6 cellular contexts compared by ENCODE assay signal in genomic region chr9:133477992-133478850, GRCh38. TPM values are rescaled to one million over a fixed set of nuclear protein-coding genes. Genes with fewer than 3 reads are reported as not detected.
DNase-seq lines count a peak whose midpoint lies in the region; ATAC-seq and TF ChIP-seq lines count a peak whose summit lies in the region.

No MANE protein-coding gene starts in this region.

- TF ChIP-seq CTCF in coronary artery (IDR thresholded peaks at IDR 0.05) = no peak
- TF ChIP-seq CTCF in omental fat pad (IDR thresholded peaks at IDR 0.05) = no peak

- intact Hi-C loops in Right ventricle myocardium inferior (cut with DNase I) = loop anchor here (2.0 to 10.0 kb wide), 3 partner anchors 17 to 443 kb away; partner anchors contain the start of genes GTF3C5 and REXO4
- intact Hi-C loops in cardiac septum (cut with DNase I) = loop anchor here (5.0 to 10.0 kb wide), 2 partner anchors 56 to 443 kb away; partner anchors contain the start of genes ADAMTS13 and GTF3C5

- peaks cover under 1% of the 10 kb centered on the region for H3K27me3 Mint-ChIP-seq in IgD-negative memory B cell

- H3K36me3 Mint-ChIP-seq in IgD-negative memory B cell = peaks cover 3% of the 10 kb centered on the region

- peaks cover 16 to 26% (median 24%) of the 10 kb centered on the region in 3 donors for H3K4me1 Mint-ChIP-seq in IgD-negative memory B cell

- H3K9me3 Mint-ChIP-seq in IgD-negative memory B cell = no peaks in the 10 kb centered on the region

- peak overlapping the region; percentile 17 to 74 for H3K27ac ChIP-seq in coronary artery

- H3K4me3 Mint-ChIP-seq in IgD-negative memory B cell = peak overlapping the region; percentile 88 to 97 (median 92)

- peak; percentile 21 for ATAC-seq in Right ventricle myocardium inferior
- ATAC-seq in omental fat pad (ENCODE audit: low FRiP score) = peak; percentile 6

- H3K27ac Mint-ChIP-seq in IgD-negative memory B cell = peak overlapping the region; percentile 76 to 91 (median 81)

- DNase-seq in Right ventricle myocardium inferior (ENCODE audit: missing footprints) (peak; percentile 58), cardiac septum (ENCODE audit: low spot score) (no peak), coronary artery (ENCODE audit: low spot score) (no peak), omental fat pad (ENCODE audit: low spot score) (no peak), NK-92 (lab: John Stamatoyannopoulos, UW; ENCODE audit: unreplicated experiment) (no peak)

- peak overlapping the region; percentile 69 for H3K4me3 ChIP-seq in coronary artery

RNA-seq across cellular contexts. Expression of gene SLC2A6, which starts 0.7 kb away (rescaled TPM):
- 2.7 TPM for total RNA-seq in Right ventricle myocardium inferior
- 3.6 TPM for total RNA-seq in cardiac septum
- polyA plus RNA-seq in IgD-negative memory B cell = 65.2 TPM
- 1 to 10 TPM; 2.1 to 4.9 (median 4.1) TPM for total RNA-seq in omental fat pad

RNA-seq across cellular contexts. Expression of gene CACFD1, which starts 18.4 kb away (rescaled TPM):
- 13.9 TPM for total RNA-seq in Right ventricle myocardium inferior
- total RNA-seq in cardiac septum = 15.0 TPM
- 15.9 TPM for polyA plus RNA-seq in IgD-negative memory B cell
- total RNA-seq in omental fat pad = 1 to 10 TPM; 2.7 to 6.9 (median 4.8) TPM

RNA-seq across cellular contexts. Expression of gene MYMK, which starts 46.5 kb away (rescaled TPM):
- total RNA-seq in Right ventricle myocardium inferior = not detected
- not detected for total RNA-seq in cardiac septum
- polyA plus RNA-seq in IgD-negative memory B cell = not detected
- not detected for total RNA-seq in omental fat pad

RNA-seq across cellular contexts. Expression of gene ADAMTS13, which starts 56.1 kb away (rescaled TPM):
- total RNA-seq in Right ventricle myocardium inferior (3.6 TPM), cardiac septum (3.3 TPM), omental fat pad (1 to 10 TPM; 1.1 to 3.0 (median 1.2) TPM)
- 0.35 TPM for polyA plus RNA-seq in IgD-negative memory B cell

RNA-seq across cellular contexts. Expression of gene ADAMTSL2, which starts 56.3 kb away (rescaled TPM):
- 9.5 TPM for total RNA-seq in Right ventricle myocardium inferior
- total RNA-seq in cardiac septum = 9.6 TPM
- not detected for polyA plus RNA-seq in IgD-negative memory B cell
- 1 to 10 TPM in 3 of 4 donors, under 1 TPM in 1; 0.63 to 4.7 (median 1.4) TPM for total RNA-seq in omental fat pad
